In the genomic region with DNA sequence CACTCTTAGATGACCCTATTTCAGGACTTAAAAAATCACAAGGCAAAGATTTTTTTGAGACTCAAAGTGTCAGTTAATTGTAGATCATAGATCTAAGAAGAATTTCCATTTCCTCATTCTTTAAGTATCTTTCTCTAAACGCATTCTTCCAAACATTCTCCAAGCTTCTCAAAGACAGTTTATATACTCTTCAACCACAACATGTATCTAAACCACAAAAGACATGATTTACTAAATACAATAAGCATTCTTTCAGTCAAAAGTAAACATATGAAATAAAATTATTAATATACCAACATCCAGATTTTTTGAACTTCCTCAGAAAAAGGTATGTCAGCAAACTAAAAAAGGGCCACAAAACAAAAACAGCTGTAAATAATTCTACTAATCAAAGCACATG, we compare ENCODE assay signal across 2 cellular contexts.
TF ChIP-seq lines count a peak whose summit lies in the region.

No MANE protein-coding gene starts in this region.

TF ChIP-seq in IMR-90, 13 proteins besides CTCF, POLR2A, EP300 and RAD21:
- no peak for TF ChIP-seq RCOR1 (IDR thresholded peaks at IDR 0.05; ENCODE audit: insufficient replicate concordance, low read length)
TF ChIP-seq in IMR-90: peak in this region for 0.

TF ChIP-seq in K562, 482 proteins besides CTCF, POLR2A, EP300 and RAD21:
- TF ChIP-seq ZNF586 (CRISPR knock-in tag; conservative IDR thresholded peaks at IDR 0.05) (no peak), ZNF316 (IDR thresholded peaks at IDR 0.05) (0 out of 2 replicates have a peak, but pooled peaks have one; percentile 21)
